In genomic region chr1:12161662-12162458, GRCh38 we compare ENCODE assay signal across 8 cellular contexts. TPM values are rescaled to one million over a fixed set of nuclear protein-coding genes. Genes with fewer than 3 reads are reported as not detected.
DNase-seq lines count a peak whose midpoint lies in the region; ATAC-seq, FAIRE-seq and TF ChIP-seq lines count a peak whose summit lies in the region.

No MANE protein-coding gene starts in this region.

- peak overlapping the region; percentile 45 to 65 for H3K4me3 Mint-ChIP-seq in CD14-positive monocyte
- H3K4me3 Mint-ChIP-seq in T-helper 1 cell treated with Interleukin-12 subunit alpha and Interleukin-12 subunit beta and Interleukin-4 antibody, amounts not matched to agents 30 μg/mL and 1 μg/mL, for 36 hours: peak overlapping the region; percentile 48

- peaks cover 0 to 4% of the 10 kb centered on the region in 2 donors for H3K36me3 Mint-ChIP-seq in CD14-positive monocyte
- H3K36me3 Mint-ChIP-seq in T-helper 1 cell treated with Interleukin-12 subunit alpha and Interleukin-12 subunit beta and Interleukin-4 antibody, amounts not matched to agents 30 μg/mL and 1 μg/mL, for 36 hours (ENCODE audit: low read depth): peaks cover 5% of the 10 kb centered on the region

- in situ Hi-C loops in astrocyte of the cerebellum (cut with HindIII; ENCODE audit: low sequenced_read_pairs): no loop called here

- H3K9me3 Mint-ChIP-seq in CD14-positive monocyte: peaks cover 0 to 2% (median 0%) of the 10 kb centered on the region in 7 donors
- H3K9me3 Mint-ChIP-seq in T-helper 1 cell treated with Interleukin-12 subunit alpha and Interleukin-12 subunit beta and Interleukin-4 antibody, amounts not matched to agents 30 μg/mL and 1 μg/mL, for 36 hours: no peaks in the 10 kb centered on the region

- H3K4me1 ChIP-seq in kidney (ENCODE audit: control insufficient read depth in 1 of 2, insufficient read depth in 1 of 2, low read depth in 1 of 2, low read length in 2 of 2): peaks cover 0 to 15% of the 10 kb centered on the region in 2 donors

- H3K27ac Mint-ChIP-seq in CD14-positive monocyte: peak overlapping the region; percentile 96 to 99 (median 98)
- peak overlapping the region; percentile 94 for H3K27ac Mint-ChIP-seq in T-helper 1 cell treated with Interleukin-12 subunit alpha and Interleukin-12 subunit beta and Interleukin-4 antibody, amounts not matched to agents 30 μg/mL and 1 μg/mL, for 36 hours

- no peaks in the 10 kb centered on the region for H3K36me3 ChIP-seq in kidney (ENCODE audit: control insufficient read depth in 1 of 2, insufficient read depth in 2 of 2, low read length in 2 of 2)

- H3K4me1 Mint-ChIP-seq in CD14-positive monocyte: peaks cover 85% of the 10 kb centered on the region
- H3K4me1 Mint-ChIP-seq in T-helper 1 cell treated with Interleukin-12 subunit alpha and Interleukin-12 subunit beta and Interleukin-4 antibody, amounts not matched to agents 30 μg/mL and 1 μg/mL, for 36 hours (ENCODE audit: low read depth): peaks cover 75% of the 10 kb centered on the region

- peak; percentile 94 for DNase-seq in CD14-positive monocyte (ENCODE audit: low spot score)
- DNase-seq in astrocyte of the cerebellum (ENCODE audit: low read depth): peak; percentile 44
- peak; percentile 97 for DNase-seq in kidney
- peak; percentile 55 to 77 for DNase-seq in stimulated activated CD4-positive, alpha-beta T cell treated with anti-CD3 and anti-CD28 coated beads, Interleukin-4, amount 100 ng/mL, for 4 hours
- no peak for DNase-seq in kidney glomerular epithelial cell (lab: John Stamatoyannopoulos, UW)

- peak; percentile 79 for ATAC-seq in GM19395 (IDR thresholded peaks at IDR 0.05; ENCODE audit: unreplicated experiment)
- ATAC-seq in HG03520 (IDR thresholded peaks at IDR 0.05; ENCODE audit: unreplicated experiment): peak; percentile 75

- peak overlapping the region in 1 of 2 donors; percentile 75 for H3K27ac ChIP-seq in kidney (ENCODE audit: low read depth in 2 of 2, low read length in 2 of 2)

- H3K4me3 ChIP-seq in astrocyte of the cerebellum (ENCODE audit: low read depth, low read length) (no peak overlapping the region), kidney (ENCODE audit: low read length in 2 of 2) (no peak overlapping the region)

- H3K9me3 ChIP-seq in kidney (ENCODE audit: control insufficient read depth in 1 of 2, low read length in 2 of 2): no peaks in the 10 kb centered on the region

- FAIRE-seq in kidney (lab: Jason Lieb, UNC): no peak

- H3K27me3 Mint-ChIP-seq in CD14-positive monocyte (ENCODE audit: low read depth in 3 of 3): peaks cover 0 to 4% (median 0%) of the 10 kb centered on the region in 3 donors
- no peaks in the 10 kb centered on the region for H3K27me3 Mint-ChIP-seq in T-helper 1 cell treated with Interleukin-12 subunit alpha and Interleukin-12 subunit beta and Interleukin-4 antibody, amounts not matched to agents 30 μg/mL and 1 μg/mL, for 36 hours (ENCODE audit: low read depth)

- intact Hi-C loops in CD14-positive monocyte (cut with micrococcal nuclease): no loop called here
- intact Hi-C loops in kidney (cut with DNase I): no loop called here

- no peak overlapping the region for H3K9ac ChIP-seq in kidney (ENCODE audit: low read length in 2 of 2)

- TF ChIP-seq CTCF in CD14-positive monocyte (IDR thresholded peaks at IDR 0.05) (no peak), astrocyte of the cerebellum (IDR thresholded peaks at IDR 0.05; ENCODE audit: low read depth, low read length, missing control alignments) (no peak), kidney (IDR thresholded peaks at IDR 0.05; ENCODE audit: borderline replicate concordance, extremely low read depth, insufficient read depth) (no peak)

RNA-seq across cellular contexts. Expression of gene TNFRSF1B, which starts 4.9 kb away (rescaled TPM):
- polyA plus RNA-seq in CD14-positive monocyte (100 to 1,000 TPM; 436 to 761 TPM), kidney (ENCODE audit: insufficient read depth, low read depth, low replicate concordance) (7.7 TPM)
- total RNA-seq in kidney: 47.1 TPM

Comparison
In these comparisons a context has a peak if more than half of its experiments do, and no peak if none do; other contexts are left out.
1. RNA of gene TNFRSF1B, which starts 4.9 kb away (polyA plus RNA-seq): 436 to 761 TPM in CD14-positive monocyte; 7.7 TPM in kidney (single experiment); every median in the first group is over 10 times any median in the second.